30 cellular contexts compared by ENCODE assay signal in the genomic region with DNA sequence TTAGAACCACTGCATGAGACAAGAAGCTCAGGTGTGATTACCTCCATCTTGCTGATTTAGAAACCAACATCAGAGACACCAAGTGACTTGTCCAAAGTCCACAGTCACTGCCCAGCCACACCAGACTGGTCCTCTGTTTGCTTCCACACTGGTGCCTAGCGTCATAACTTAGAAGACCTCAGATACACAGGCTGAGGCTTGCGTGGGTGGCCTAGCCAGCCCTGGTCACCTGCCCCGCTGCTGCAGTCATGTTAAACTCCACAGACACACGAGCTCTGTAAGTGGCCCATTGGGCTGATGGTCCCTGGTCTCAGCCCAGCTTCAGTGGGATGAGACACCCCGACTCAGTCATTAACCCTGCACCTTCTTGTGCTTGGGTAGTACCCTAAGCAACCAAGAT. TPM values are rescaled to one million over a fixed set of nuclear protein-coding genes. Genes with fewer than 3 reads are reported as not detected.
"Had no signal": no experiment of that assay in that cellular context is flagged by ENCODE, and none has a peak within 500 bp of the region (broad histone marks: within the 10 kb centered on the region; RNA-seq: fewer than 3 reads in every experiment).

No MANE protein-coding gene starts in this region.

- H3K9me3 ChIP-seq: esophagus squamous epithelium, gastroesophageal sphincter had no signal

- H3K36me3 ChIP-seq: brain microvascular endothelial cell, esophagus squamous epithelium, gastroesophageal sphincter had no signal

- ATAC-seq: activated CD4-positive, alpha-beta T cell treated with anti-CD3 and anti-CD28 coated beads for 36 hours; activated CD8-positive, alpha-beta T cell treated with anti-CD3 and anti-CD28 coated beads, Interleukin-2, amount 10 ng/mL, durations not matched to agents 7 days and 5 days; activated naive CD4-positive, alpha-beta T cell treated with anti-CD3 and anti-CD28 coated beads, Interleukin-2, amount 50 U/mL, for 72 hours; activated T-cell treated with anti-CD3 and anti-CD28 coated beads, Interleukin-2, amount 50 U/mL, for 72 hours; gastroesophageal sphincter had no signal

- H3K4me3 ChIP-seq: coronary artery, dorsolateral prefrontal cortex, esophagus squamous epithelium, gastroesophageal sphincter had no signal

- H3K27ac ChIP-seq: brain microvascular endothelial cell, coronary artery, dorsolateral prefrontal cortex, esophagus squamous epithelium, gastroesophageal sphincter had no signal

- H3K4me1 ChIP-seq: esophagus squamous epithelium, gastroesophageal sphincter had no signal

- H3K27me3 ChIP-seq: brain microvascular endothelial cell, dorsolateral prefrontal cortex had no signal

- FAIRE-seq: astrocyte, bronchial epithelial cell had no signal

- DNase-seq: activated CD4-positive, alpha-beta memory T cell treated with anti-CD3 and anti-CD28 coated beads for 36 hours; activated CD4-positive, alpha-beta T cell treated with anti-CD3 and anti-CD28 coated beads for 36 hours; activated CD4-positive, alpha-beta T cell treated with anti-CD3 and anti-CD28 coated beads, Interleukin-2, amount 10 ng/mL, durations not matched to agents 24 days and 14 days; activated CD4-positive, CD25-positive, alpha-beta regulatory T cell; activated CD4-positive, CD25-positive, alpha-beta regulatory T cell treated with anti-CD3 and anti-CD28 coated beads, Interleukin-2, amount 50 U/mL, for 72 hours; activated CD8-positive, alpha-beta T cell treated with anti-CD3 and anti-CD28 coated beads, Interleukin-2, amount 10 ng/mL, durations not matched to agents 7 days and 5 days; activated gamma-delta T cell; activated naive CD4-positive, alpha-beta T cell; activated naive CD4-positive, alpha-beta T cell treated with anti-CD3 and anti-CD28 coated beads, Interleukin-2, amount 10 ng/mL, durations not matched to agents 7 days and 5 days; activated naive CD8-positive, alpha-beta T cell treated with anti-CD3 and anti-CD28 coated beads, Interleukin-2, amount 10 ng/mL, durations not matched to agents 7 days and 5 days; activated T-cell treated with anti-CD3 and anti-CD28 coated beads for 4 hours; activated T-cell treated with anti-CD3 and anti-CD28 coated beads, Interleukin-2, amount 50 U/mL, for 24 hours; activated T-cell treated with anti-CD3 and anti-CD28 coated beads, Interleukin-2, amount 50 U/mL, for 72 hours; anterior cingulate cortex; brain microvascular endothelial cell; dorsolateral prefrontal cortex; effector memory CD4-positive, alpha-beta T cell; esophagus squamous epithelium; foreskin melanocyte; T-helper 2 cell had no signal

RNA-seq across cellular contexts. Expression of a gene that starts 47.1 kb away (rescaled TPM):
- total RNA-seq: activated CD4-positive, alpha-beta memory T cell treated with anti-CD3 and anti-CD28 coated beads for 36 hours; activated CD4-positive, alpha-beta T cell treated with anti-CD3 and anti-CD28 coated beads for 36 hours; activated CD4-positive, alpha-beta T cell treated with anti-CD3 and anti-CD28 coated beads, Interleukin-2, amount 10 ng/mL, durations not matched to agents 24 days and 14 days; activated CD8-positive, alpha-beta T cell treated with anti-CD3 and anti-CD28 coated beads, Interleukin-2, amount 10 ng/mL, durations not matched to agents 7 days and 5 days; activated naive CD4-positive, alpha-beta T cell treated with anti-CD3 and anti-CD28 coated beads, Interleukin-2, amount 50 U/mL, for 72 hours; activated naive CD8-positive, alpha-beta T cell treated with anti-CD3 and anti-CD28 coated beads, Interleukin-2, amount 10 ng/mL, durations not matched to agents 7 days and 5 days; activated T-cell treated with anti-CD3 and anti-CD28 coated beads, Interleukin-2, amount 50 U/mL, for 72 hours; astrocyte; bronchial epithelial cell; cardiac septum; fibroblast of villous mesenchyme; glomerular endothelial cell; T-helper 1 cell treated with Interleukin-12 subunit alpha and Interleukin-12 subunit beta and Interleukin-4 antibody, amounts not matched to agents 30 ng/mL and 1 ng/mL, for 36 hours had no signal
- polyA plus RNA-seq: fibroblast of lung had no signal
